ENCODE assay signal across 17 cellular contexts in genomic region chr18:42920621-42921020, GRCh38.
DNase-seq lines count a peak whose midpoint lies in the region; ATAC-seq lines count a peak whose summit lies in the region.
"Had no signal": no experiment of that assay in that cellular context is flagged by ENCODE, and none has a peak within 500 bp of the region (broad histone marks: within the 10 kb centered on the region; RNA-seq: fewer than 3 reads in every experiment).

No MANE protein-coding gene starts in this region.

- no peak overlapping the region for H2BK120ac ChIP-seq in mesendoderm (ENCODE audit: low read depth, low read length)
- H2BK120ac ChIP-seq in neuronal stem cell (ENCODE audit: low read depth, low read length) = no peak overlapping the region

- H4K8ac ChIP-seq in mesendoderm (ENCODE audit: low read depth, low read length) (no peak overlapping the region), neuronal stem cell (ENCODE audit: low read depth, low read length) (no peak overlapping the region)

- ATAC-seq in GM18907 (IDR thresholded peaks at IDR 0.05; ENCODE audit: unreplicated experiment) (no peak), aorta (ENCODE audit: low FRiP score) (no peak), HG02884 (IDR thresholded peaks at IDR 0.05; ENCODE audit: unreplicated experiment) (no peak)
- ATAC-seq: CD8-positive, alpha-beta T cell; HCT116 had no signal

- H3K4ac ChIP-seq in mesendoderm (ENCODE audit: low read depth, low read length) (no peak overlapping the region), neuronal stem cell (ENCODE audit: low read length) (no peak overlapping the region)

- intact Hi-C loops in aorta (cut with DNase I) = no loop called here

- H3K56ac ChIP-seq in mesendoderm (ENCODE audit: low read length) = no peak overlapping the region

- 0 out of 2 replicates have a peak overlapping the region, but pooled peaks have one; percentile 10 for H3K27ac ChIP-seq in HUES64 (ENCODE audit: low read depth, low read length)
- H3K27ac ChIP-seq in mesendoderm (ENCODE audit: low read depth, low read length) = no peak overlapping the region
- H3K27ac ChIP-seq in neuronal stem cell (replicated peaks; ENCODE audit: low read length) = no peak overlapping the region
- no peak overlapping the region for H3K27ac ChIP-seq in aorta (ENCODE audit: low read depth in 1 of 2, low read length in 2 of 2)
- H3K27ac ChIP-seq: BLaER1, C4-2B, GM23248 had no signal

- no peaks in the 10 kb centered on the region for H3K79me2 ChIP-seq in mesendoderm (ENCODE audit: control insufficient read depth, insufficient read depth, low read length)

- H3K36me3 ChIP-seq in HUES64 (ENCODE audit: insufficient read depth, low read length) (no peaks in the 10 kb centered on the region), mesendoderm (ENCODE audit: control insufficient read depth, insufficient read depth, low read length) (no peaks in the 10 kb centered on the region), neuronal stem cell (replicated peaks in 1 of 2; ENCODE audit: control insufficient read depth in 2 of 2, insufficient read depth in 2 of 2, low read length in 2 of 2) (no peaks in the 10 kb centered on the region), aorta (ENCODE audit: control insufficient read depth in 1 of 2, insufficient read depth in 2 of 2, low read length in 1 of 2) (no peaks in the 10 kb centered on the region)
- H3K36me3 ChIP-seq: BLaER1 had no signal

- WGBS in HUES64 = 29% methylated on average over 1 of the region's 1 CpG
- WGBS in mesendoderm (ENCODE audit: extremely low coverage, insufficient coverage, low lambda C conversion rate) = no CpG with 5 or more reads among the region's 1 CpG
- no CpG with 5 or more reads among the region's 1 CpG for WGBS in neuronal stem cell (ENCODE audit: extremely low coverage in 2 of 2, insufficient read length in 2 of 2, insufficient replicate concordance in 1 of 2), 2 donors
- 22 to 24% methylated on average over 1 of the region's 1 CpG for WGBS in aorta, 2 donors

- H3K4me2 ChIP-seq in mesendoderm (ENCODE audit: low read length) (no peak overlapping the region), neuronal stem cell (ENCODE audit: insufficient read depth, low read length, poor library complexity, severe bottlenecking) (no peak overlapping the region)
- H3K4me2 ChIP-seq: BLaER1 had no signal

- H2BK12ac ChIP-seq in neuronal stem cell (ENCODE audit: low read length) = no peak overlapping the region

- H3K23ac ChIP-seq in mesendoderm (ENCODE audit: low read length) (no peak overlapping the region), neuronal stem cell (ENCODE audit: low read depth, low read length, poor library complexity) (no peak overlapping the region)

- peaks cover 16% of the 10 kb centered on the region for H3K4me1 ChIP-seq in HUES64 (ENCODE audit: insufficient read depth, low read length)
- peaks cover 4% of the 10 kb centered on the region for H3K4me1 ChIP-seq in mesendoderm (ENCODE audit: control insufficient read depth, low read depth, low read length)
- H3K4me1 ChIP-seq in neuronal stem cell (ENCODE audit: control insufficient read depth in 2 of 2, insufficient read depth in 1 of 2, low read depth in 1 of 2, low read length in 2 of 2) = peaks cover 0 to 2% of the 10 kb centered on the region in 2 donors
- no peaks in the 10 kb centered on the region for H3K4me1 ChIP-seq in aorta (ENCODE audit: control insufficient read depth in 1 of 2, insufficient read depth in 2 of 2, low read length in 2 of 2)
- H3K4me1 ChIP-seq: Caco-2 had no signal

- H3K9ac ChIP-seq in HUES64 (ENCODE audit: low read depth, low read length) (no peak overlapping the region), mesendoderm (ENCODE audit: low read length) (no peak overlapping the region), neuronal stem cell (ENCODE audit: low read depth, low read length, poor library complexity) (no peak overlapping the region)
- H3K9ac ChIP-seq: BLaER1, GM23248 had no signal

- H3K4me3 ChIP-seq in HUES64 (ENCODE audit: low read length) = no peak overlapping the region
- no peak overlapping the region for H3K4me3 ChIP-seq in mesendoderm (ENCODE audit: low read length)
- no peak overlapping the region for H3K4me3 ChIP-seq in neuronal stem cell (ENCODE audit: low read length in 2 of 2)
- H3K4me3 ChIP-seq in aorta (ENCODE audit: low read length in 2 of 2) = no peak overlapping the region
- H3K4me3 ChIP-seq: BLaER1, GM23248 had no signal

- no peak overlapping the region for H4K5ac ChIP-seq in mesendoderm (ENCODE audit: low read length)

- DNase-seq in mesendoderm (peak; percentile 72), neuronal stem cell (ENCODE audit: low spot score) (no peak), NCI-H1694 treated with DMSO at 0.1 percent for 48 hours (lab: John Stamatoyannopoulos, UW) (no peak), aorta (no peak)
- DNase-seq: Caco-2; CD4-positive, CD25-positive, alpha-beta regulatory T cell; CD8-positive, alpha-beta T cell; DMS153; DND-41; GM23248; H9 had no signal

- H2BK5ac ChIP-seq in mesendoderm (ENCODE audit: low read length) (no peak overlapping the region), neuronal stem cell (ENCODE audit: low read length) (no peak overlapping the region)

- H3K27me3 ChIP-seq in HUES64 (ENCODE audit: insufficient read depth, low read length) (no peaks in the 10 kb centered on the region), mesendoderm (ENCODE audit: insufficient read depth, low read length, poor library complexity) (no peaks in the 10 kb centered on the region), neuronal stem cell (ENCODE audit: control insufficient read depth in 3 of 3, insufficient read depth in 3 of 3, low read depth in 1 of 3, low read length in 3 of 3) (no peaks in the 10 kb centered on the region), aorta (ENCODE audit: control insufficient read depth in 1 of 2, insufficient read depth in 2 of 2, low read length in 1 of 2) (no peaks in the 10 kb centered on the region)
- H3K27me3 ChIP-seq: BLaER1 had no signal

- H2AK5ac ChIP-seq in mesendoderm (ENCODE audit: low read length) (no peak overlapping the region), neuronal stem cell (ENCODE audit: low read depth, low read length) (no peak overlapping the region)

- H2BK15ac ChIP-seq in mesendoderm (replicated peaks; ENCODE audit: low read depth) (no peak overlapping the region), neuronal stem cell (ENCODE audit: low read length) (no peak overlapping the region)

- no peak overlapping the region for H4K91ac ChIP-seq in neuronal stem cell (ENCODE audit: low read depth, low read length, poor library complexity)

- H3K79me1 ChIP-seq in mesendoderm (ENCODE audit: low read length) (no peaks in the 10 kb centered on the region), neuronal stem cell (ENCODE audit: low read depth, low read length) (no peaks in the 10 kb centered on the region)

- H3K9me3 ChIP-seq in HUES64 (ENCODE audit: insufficient read depth, low read depth, low read length) (no peaks in the 10 kb centered on the region), neuronal stem cell (replicated peaks in 1 of 2; ENCODE audit: control insufficient read depth in 2 of 2, insufficient read depth in 1 of 2, low read depth in 1 of 2, low read length in 2 of 2) (no peaks in the 10 kb centered on the region), aorta (ENCODE audit: control insufficient read depth, low read length) (no peaks in the 10 kb centered on the region)
- H3K9me3 ChIP-seq: BLaER1, Caco-2 had no signal

- no peak overlapping the region for H3K14ac ChIP-seq in neuronal stem cell (ENCODE audit: low read length)

- H3K18ac ChIP-seq in mesendoderm (ENCODE audit: low read length) (no peak overlapping the region), neuronal stem cell (ENCODE audit: low read length) (no peak overlapping the region)

- H2AFZ ChIP-seq in neuronal stem cell (ENCODE audit: low read length) = peak overlapping the region; percentile 9
- H2AFZ ChIP-seq: GM23248 had no signal
